Comparison of ENCODE assay signal across 6 cellular contexts in the genomic region with DNA sequence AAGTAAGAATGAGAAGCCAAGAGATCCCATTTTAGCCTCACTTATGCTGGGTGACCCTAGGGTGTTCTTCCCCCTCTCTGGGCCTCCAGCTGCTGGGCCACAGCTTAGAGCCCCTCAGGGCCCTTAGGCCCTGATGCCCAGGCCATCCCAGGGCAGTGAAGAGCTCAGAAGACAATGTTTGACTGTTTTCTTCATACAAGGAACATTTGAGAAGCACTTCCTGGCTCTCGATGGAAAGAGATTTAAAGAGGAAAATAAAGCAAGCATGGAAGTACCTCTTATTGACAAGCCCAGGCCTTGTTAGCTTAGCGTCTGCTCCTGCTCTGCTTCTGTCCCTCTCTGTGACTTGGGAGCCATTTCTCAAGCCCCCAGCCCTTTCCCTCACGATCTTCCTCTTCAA.
"Had no signal": no experiment of that assay in that cellular context is flagged by ENCODE, and none has a peak within 500 bp of the region (broad histone marks: within the 10 kb centered on the region; RNA-seq: fewer than 3 reads in every experiment).

No MANE protein-coding gene starts in this region.

- H3K9me3 Mint-ChIP-seq: HFFc6 had no signal

- ATAC-seq: HCT116, K562 had no signal

- H3K4me3 Mint-ChIP-seq: HFFc6 had no signal

- H3K27ac Mint-ChIP-seq: HFFc6 had no signal

- DNase-seq: GM23248, GOT3, HFFc6, IMR-90 had no signal
